Comparison of ENCODE assay signal across 9 cellular contexts in genomic region chr22:36336246-36337182, GRCh38. TPM values are rescaled to one million over a fixed set of nuclear protein-coding genes. Genes with fewer than 3 reads are reported as not detected.
A peak's percentile ranks its signal among the peaks of the same experiment; 100 is the strongest.
DNase-seq lines count a peak whose midpoint lies in the region; ATAC-seq and TF ChIP-seq lines count a peak whose summit lies in the region.
"Had no signal": no experiment of that assay in that cellular context is flagged by ENCODE, and none has a peak within 500 bp of the region (broad histone marks: within the 10 kb centered on the region; RNA-seq: fewer than 3 reads in every experiment).

No MANE protein-coding gene starts in this region.

- H3K36me3 Mint-ChIP-seq in activated CD8-positive, alpha-beta memory T cell treated with anti-CD3 and anti-CD28 coated beads, Interleukin-2, amount 10 ng/mL, durations not matched to agents 7 days and 5 days = peaks cover 74% of the 10 kb centered on the region

- H2AK5ac ChIP-seq in mesenchymal stem cell (ENCODE audit: low read length, severe bottlenecking) = peak overlapping the region; percentile 79

- H2AFZ ChIP-seq in mesenchymal stem cell (ENCODE audit: low read depth, low read length) = no peak overlapping the region

- peak overlapping the region; percentile 99 for H3K27ac Mint-ChIP-seq in activated CD8-positive, alpha-beta memory T cell treated with anti-CD3 and anti-CD28 coated beads, Interleukin-2, amount 10 ng/mL, durations not matched to agents 7 days and 5 days

- no peak overlapping the region for H3K4me3 ChIP-seq in brain microvascular endothelial cell (ENCODE audit: low read depth, low read length)
- no peak overlapping the region for H3K4me3 ChIP-seq in mesenchymal stem cell (ENCODE audit: insufficient read depth in 1 of 2, low read depth in 1 of 2, low read length in 2 of 2)
- no peak overlapping the region for H3K4me3 ChIP-seq in thymus (ENCODE audit: low read length)

- H3K4me1 Mint-ChIP-seq in activated CD8-positive, alpha-beta memory T cell treated with anti-CD3 and anti-CD28 coated beads, Interleukin-2, amount 10 ng/mL, durations not matched to agents 7 days and 5 days = peaks cover 96% of the 10 kb centered on the region

- H3K4me1 ChIP-seq in mesenchymal stem cell (ENCODE audit: control insufficient read depth, insufficient read depth, low read depth, low read length) = peaks cover 56% of the 10 kb centered on the region
- peaks cover 33% of the 10 kb centered on the region for H3K4me1 ChIP-seq in thymus (ENCODE audit: control insufficient read depth, insufficient read depth, low read length)

- H3K27ac ChIP-seq in brain microvascular endothelial cell (peak overlapping the region; percentile 98), mesenchymal stem cell (ENCODE audit: low read length, poor library complexity, severe bottlenecking) (peak overlapping the region; percentile 99), thymus (ENCODE audit: low read depth) (peak overlapping the region; percentile 5)

- peak overlapping the region; percentile 87 for H2BK5ac ChIP-seq in mesenchymal stem cell (ENCODE audit: low read depth, low read length, poor library complexity, severe bottlenecking)

- H3K9me3 Mint-ChIP-seq in activated CD8-positive, alpha-beta memory T cell treated with anti-CD3 and anti-CD28 coated beads, Interleukin-2, amount 10 ng/mL, durations not matched to agents 7 days and 5 days (ENCODE audit: low read depth) = no peaks in the 10 kb centered on the region

- CTCF ChIA-PET in activated CD8-positive, alpha-beta memory T cell treated with anti-CD3 and anti-CD28 coated beads, Interleukin-2, amount 10 ng/mL, durations not matched to agents 7 days and 5 days (lab: Charles Lee) = interaction anchor here (1.0 to 6.1 kb wide), 8 partner anchors 12 to 48 kb away, joined by 4 to 45 read pairs (median 6); no protein-coding TSS in a partner anchor

- no peak overlapping the region for H2BK15ac ChIP-seq in mesenchymal stem cell (ENCODE audit: low read depth, poor library complexity, severe bottlenecking)

- H2BK120ac ChIP-seq in mesenchymal stem cell (ENCODE audit: low read depth, low read length) = no peak overlapping the region

- TF ChIP-seq CTCF in brain microvascular endothelial cell (IDR thresholded peaks at IDR 0.05; ENCODE audit: low read depth, low read length, missing control alignments) = no peak

- peak overlapping the region; percentile 19 for H3K9ac ChIP-seq in mesenchymal stem cell (ENCODE audit: low read length)

- peak overlapping the region; percentile 45 to 54 for H3K18ac ChIP-seq in mesenchymal stem cell (ENCODE audit: low read depth in 1 of 2, low read length in 2 of 2)

- H3K9me3 ChIP-seq in mesenchymal stem cell (ENCODE audit: control insufficient read depth, low read length) (no peaks in the 10 kb centered on the region), thymus (ENCODE audit: control insufficient read depth) (no peaks in the 10 kb centered on the region)

- no peak for DNase-seq in activated CD8-positive, alpha-beta memory T cell treated with anti-CD3 and anti-CD28 coated beads, Interleukin-2, amount 10 ng/mL, durations not matched to agents 7 days and 5 days
- no peak for DNase-seq in activated CD8-positive, alpha-beta memory T cell treated with anti-CD3 and anti-CD28 coated beads for 24 hours
- DNase-seq in brain microvascular endothelial cell (no peak), mesenchymal stem cell (no peak)
- DNase-seq: SHP77 treated with DMSO at 0.1 percent for 48 hours had no signal

- H4K91ac ChIP-seq in mesenchymal stem cell (ENCODE audit: low read length) = peak overlapping the region; percentile 43

- ATAC-seq in activated CD8-positive, alpha-beta memory T cell treated with anti-CD3 and anti-CD28 coated beads, Interleukin-2, amount 10 ng/mL, durations not matched to agents 7 days and 5 days = no peak
- no peak for ATAC-seq in GM18498 (IDR thresholded peaks at IDR 0.05; ENCODE audit: unreplicated experiment)
- ATAC-seq in GM19455 (IDR thresholded peaks at IDR 0.05; ENCODE audit: unreplicated experiment) = no peak
- ATAC-seq in HG02588 (IDR thresholded peaks at IDR 0.05; ENCODE audit: unreplicated experiment) = no peak

- peak overlapping the region; percentile 24 for H3K4ac ChIP-seq in mesenchymal stem cell (ENCODE audit: low read depth in 1 of 2, low read length in 2 of 2)

- H3K27me3 Mint-ChIP-seq in activated CD8-positive, alpha-beta memory T cell treated with anti-CD3 and anti-CD28 coated beads, Interleukin-2, amount 10 ng/mL, durations not matched to agents 7 days and 5 days = no peaks in the 10 kb centered on the region

- peak overlapping the region in 1 of 2 experiments; percentile 63 for H3K23ac ChIP-seq in mesenchymal stem cell (ENCODE audit: low read length in 2 of 2)

- H3K4me2 ChIP-seq in mesenchymal stem cell (ENCODE audit: low read length, poor library complexity, severe bottlenecking) = no peak overlapping the region

- H3K27me3 ChIP-seq in brain microvascular endothelial cell (replicated peaks) (no peaks in the 10 kb centered on the region), mesenchymal stem cell (ENCODE audit: control insufficient read depth in 1 of 2, insufficient read depth in 1 of 2, low read length in 2 of 2) (no peaks in the 10 kb centered on the region), thymus (ENCODE audit: control insufficient read depth, insufficient read depth) (no peaks in the 10 kb centered on the region)

- no peaks in the 10 kb centered on the region for H3K79me1 ChIP-seq in mesenchymal stem cell (replicated peaks; ENCODE audit: low read length, poor library complexity, severe bottlenecking)

- H3K36me3 ChIP-seq in brain microvascular endothelial cell (replicated peaks) = peaks cover 93% of the 10 kb centered on the region
- H3K36me3 ChIP-seq in mesenchymal stem cell (ENCODE audit: control insufficient read depth in 1 of 2, insufficient read depth in 2 of 2, low read depth in 1 of 2, low read length in 2 of 2) = peaks cover 71 to 76% of the 10 kb centered on the region in 2 experiments
- peaks cover 73% of the 10 kb centered on the region for H3K36me3 ChIP-seq in thymus (ENCODE audit: control insufficient read depth, insufficient read depth)

- H2BK12ac ChIP-seq in mesenchymal stem cell (ENCODE audit: low read length in 2 of 2) = peak overlapping the region in 1 of 2 experiments; percentile 54

- peak overlapping the region; percentile 31 for H4K8ac ChIP-seq in mesenchymal stem cell (ENCODE audit: low read length)

- in situ Hi-C loops in brain microvascular endothelial cell (cut with HindIII; ENCODE audit: low pct_ligation_motif_present, low sequenced_read_pairs) = loop anchor here (25.0 kb wide), 1 partner anchor 126 kb away; no protein-coding TSS in a partner anchor

- H3K14ac ChIP-seq in mesenchymal stem cell (ENCODE audit: low read length in 2 of 2) = peak overlapping the region in 1 of 2 experiments; percentile 90

- WGBS in mesenchymal stem cell = 85% methylated on average over 26 of the region's 26 CpGs
- WGBS in thymus = 90% methylated on average over 26 of the region's 26 CpGs

- peak overlapping the region; percentile 77 for H3K4me3 Mint-ChIP-seq in activated CD8-positive, alpha-beta memory T cell treated with anti-CD3 and anti-CD28 coated beads, Interleukin-2, amount 10 ng/mL, durations not matched to agents 7 days and 5 days

RNA-seq across cellular contexts. Expression of gene MYH9, which starts 51.3 kb away (rescaled TPM):
- 100 to 1,000 TPM; 695 to 913 TPM for total RNA-seq in activated CD8-positive, alpha-beta memory T cell treated with anti-CD3 and anti-CD28 coated beads, Interleukin-2, amount 10 ng/mL, durations not matched to agents 7 days and 5 days
- 369 TPM for polyA plus RNA-seq in mesenchymal stem cell (2013, experiment 1 of 2)
- 336 TPM for polyA plus RNA-seq in mesenchymal stem cell (2013, experiment 2 of 2)
- polyA plus RNA-seq in thymus = 155 TPM

Comparison
In these comparisons a context has a peak if more than half of its experiments do, and no peak if none do; other contexts are left out.
1. H3K27ac ChIP-seq: peak in every context shown above with its lines; median percentile 99 in mesenchymal stem cell; 98 in brain microvascular endothelial cell; 5 in thymus.